ENCODE assay signal across 31 cellular contexts in genomic region chr14:76293923-76294322, GRCh38.
A peak's percentile ranks its signal among the peaks of the same experiment; 100 is the strongest.
DNase-seq lines count a peak whose midpoint lies in the region; ATAC-seq and TF ChIP-seq lines count a peak whose summit lies in the region.
"Had no signal": no experiment of that assay in that cellular context is flagged by ENCODE, and none has a peak within 500 bp of the region (broad histone marks: within the 10 kb centered on the region; RNA-seq: fewer than 3 reads in every experiment).

No MANE protein-coding gene starts in this region.

- H3K4me3 ChIP-seq in body of pancreas (no peak overlapping the region), vagina (no peak overlapping the region)
- H3K4me3 ChIP-seq: GM12878, HAP-1, heart left ventricle, SK-N-MC, upper lobe of left lung had no signal

- peak overlapping the region; percentile 0 to 79 (median 74) for H3K27ac ChIP-seq in body of pancreas
- no peak overlapping the region for H3K27ac ChIP-seq in vagina
- H3K27ac ChIP-seq: heart left ventricle, SK-N-MC, upper lobe of left lung had no signal

- no peaks in the 10 kb centered on the region for H3K27me3 ChIP-seq in body of pancreas
- H3K27me3 ChIP-seq in vagina: no peaks in the 10 kb centered on the region
- H3K27me3 ChIP-seq: upper lobe of left lung had no signal

- no peaks in the 10 kb centered on the region for H3K36me3 ChIP-seq in body of pancreas (replicated peaks in 1 of 2; ENCODE audit: insufficient read depth in 1 of 2, low read depth in 2 of 2)
- no peaks in the 10 kb centered on the region for H3K36me3 ChIP-seq in vagina
- H3K36me3 ChIP-seq: HAP-1, heart left ventricle, upper lobe of left lung had no signal

- peaks cover 19% of the 10 kb centered on the region for H3K4me1 ChIP-seq in body of pancreas
- no peaks in the 10 kb centered on the region for H3K4me1 ChIP-seq in vagina
- H3K4me1 ChIP-seq: HAP-1, heart left ventricle, upper lobe of left lung had no signal

- H3K4me3 Mint-ChIP-seq in nephron: no peak overlapping the region
- H3K4me3 Mint-ChIP-seq in stimulated activated memory B cell treated with anti-CD40 and anti-IgM and Interleukin-4, amounts not matched to agents 10 μg/mL and 1 μg/mL and 100 μg/mL, for 72 hours: no peak overlapping the region
- H3K4me3 Mint-ChIP-seq: activated CD8-positive, alpha-beta T cell treated with anti-CD3 and anti-CD28 coated beads, Interleukin-2, amount 10 ng/mL, durations not matched to agents 7 days and 5 days; activated naive CD8-positive, alpha-beta T cell treated with anti-CD3 and anti-CD28 coated beads, Interleukin-2, amount 50 U/mL, for 24 hours; activated T-cell treated with anti-CD3 and anti-CD28 coated beads, Interleukin-2, amount 50 U/mL, for 24 hours; T-helper 1 cell treated with Interleukin-12 subunit alpha and Interleukin-12 subunit beta and Interleukin-4 antibody, amounts not matched to agents 30 μg/mL and 1 μg/mL, for 36 hours had no signal

- peaks cover 13% of the 10 kb centered on the region for H3K27me3 Mint-ChIP-seq in nephron (ENCODE audit: low read depth)
- H3K27me3 Mint-ChIP-seq in stimulated activated memory B cell treated with anti-CD40 and anti-IgM and Interleukin-4, amounts not matched to agents 10 μg/mL and 1 μg/mL and 100 μg/mL, for 72 hours: peaks cover 6% of the 10 kb centered on the region

- TF ChIP-seq CTCF in body of pancreas (IDR thresholded peaks at IDR 0.05): no peak
- no peak for TF ChIP-seq CTCF in nephron (IDR thresholded peaks at IDR 0.05; ENCODE audit: unreplicated experiment in 3 of 3)
- no peak for TF ChIP-seq CTCF in vagina (IDR thresholded peaks at IDR 0.05)

- ATAC-seq in body of pancreas (peak; percentile 89), HG03457 (IDR thresholded peaks at IDR 0.05; ENCODE audit: unreplicated experiment) (no peak)
- no peak for ATAC-seq in stimulated activated memory B cell treated with anti-CD40 and anti-IgM and Interleukin-4, amounts not matched to agents 10 μg/mL and 1 μg/mL and 100 μg/mL, for 72 hours
- ATAC-seq: activated CD8-positive, alpha-beta T cell treated with anti-CD3 and anti-CD28 coated beads, Interleukin-2, amount 10 ng/mL, durations not matched to agents 7 days and 5 days; activated naive CD8-positive, alpha-beta T cell treated with anti-CD3 and anti-CD28 coated beads, Interleukin-2, amount 50 U/mL, for 24 hours; GM12878; heart left ventricle; left cardiac atrium had no signal

- peak overlapping the region; percentile 33 to 96 (median 64) for H3K27ac Mint-ChIP-seq in nephron
- H3K27ac Mint-ChIP-seq in stimulated activated memory B cell treated with anti-CD40 and anti-IgM and Interleukin-4, amounts not matched to agents 10 μg/mL and 1 μg/mL and 100 μg/mL, for 72 hours: no peak overlapping the region
- H3K27ac Mint-ChIP-seq: activated CD8-positive, alpha-beta T cell treated with anti-CD3 and anti-CD28 coated beads, Interleukin-2, amount 10 ng/mL, durations not matched to agents 7 days and 5 days; activated naive CD8-positive, alpha-beta T cell treated with anti-CD3 and anti-CD28 coated beads, Interleukin-2, amount 50 U/mL, for 24 hours; activated T-cell treated with anti-CD3 and anti-CD28 coated beads, Interleukin-2, amount 50 U/mL, for 24 hours; T-helper 1 cell treated with Interleukin-12 subunit alpha and Interleukin-12 subunit beta and Interleukin-4 antibody, amounts not matched to agents 30 μg/mL and 1 μg/mL, for 36 hours had no signal

- no peak for TF ChIP-seq POLR2A in body of pancreas (IDR thresholded peaks at IDR 0.05)
- TF ChIP-seq POLR2A in vagina (IDR thresholded peaks at IDR 0.05): no peak

- H3K36me3 Mint-ChIP-seq in nephron (ENCODE audit: low read depth): no peaks in the 10 kb centered on the region
- H3K36me3 Mint-ChIP-seq in stimulated activated memory B cell treated with anti-CD40 and anti-IgM and Interleukin-4, amounts not matched to agents 10 μg/mL and 1 μg/mL and 100 μg/mL, for 72 hours: no peaks in the 10 kb centered on the region

- peaks cover 6% of the 10 kb centered on the region for H3K4me1 Mint-ChIP-seq in nephron
- no peaks in the 10 kb centered on the region for H3K4me1 Mint-ChIP-seq in stimulated activated memory B cell treated with anti-CD40 and anti-IgM and Interleukin-4, amounts not matched to agents 10 μg/mL and 1 μg/mL and 100 μg/mL, for 72 hours
- H3K4me1 Mint-ChIP-seq: activated naive CD8-positive, alpha-beta T cell treated with anti-CD3 and anti-CD28 coated beads, Interleukin-2, amount 50 U/mL, for 24 hours had no signal

- H3K9me3 ChIP-seq in body of pancreas: no peaks in the 10 kb centered on the region
- no peaks in the 10 kb centered on the region for H3K9me3 ChIP-seq in vagina
- H3K9me3 ChIP-seq: HAP-1, heart left ventricle, upper lobe of left lung had no signal

- H3K9me3 Mint-ChIP-seq in nephron: peaks cover 3% of the 10 kb centered on the region
- H3K9me3 Mint-ChIP-seq in stimulated activated memory B cell treated with anti-CD40 and anti-IgM and Interleukin-4, amounts not matched to agents 10 μg/mL and 1 μg/mL and 100 μg/mL, for 72 hours: no peaks in the 10 kb centered on the region
- H3K9me3 Mint-ChIP-seq: activated naive CD8-positive, alpha-beta T cell treated with anti-CD3 and anti-CD28 coated beads, Interleukin-2, amount 50 U/mL, for 24 hours; activated T-cell treated with anti-CD3 and anti-CD28 coated beads, Interleukin-2, amount 50 U/mL, for 24 hours; T-helper 1 cell treated with Interleukin-12 subunit alpha and Interleukin-12 subunit beta and Interleukin-4 antibody, amounts not matched to agents 30 μg/mL and 1 μg/mL, for 36 hours had no signal

- 5 to 22% methylated on average over 3 of the region's 3 CpGs for WGBS in body of pancreas, 2 donors

- DNase-seq in body of pancreas (peak; percentile 28 to 67 (median 46)), islet precursor cell (peak; percentile 16), vagina (ENCODE audit: extremely low spot score in 2 of 2) (peak; percentile 25 to 56), NCI-H1436 treated with DMSO at 0.1 percent for 48 hours (lab: John Stamatoyannopoulos, UW) (no peak)
- DNase-seq: activated CD4-positive, alpha-beta T cell treated with anti-CD3 and anti-CD28 coated beads for 1 hour; activated CD8-positive, alpha-beta T cell treated with anti-CD3 and anti-CD28 coated beads, Interleukin-2, amount 10 ng/mL, durations not matched to agents 7 days and 5 days; activated gamma-delta T cell treated with Interleukin-2 at 50 U/mL for 16 hours; activated naive CD8-positive, alpha-beta T cell treated with anti-CD3 and anti-CD28 coated beads, Interleukin-2, amount 50 U/mL, for 24 hours; activated T-cell treated with anti-CD3 and anti-CD28 coated beads, Interleukin-2, amount 50 U/mL, for 24 hours; C1 segment of cervical spinal cord; cerebellar nuclear complex; COR-L47; heart left ventricle; Karpas-422; left cardiac atrium; mesendoderm; NCI-H146; NCI-H2107; NCI-H446; retina; RPMI8226; stimulated activated CD4-positive, alpha-beta T cell treated with anti-CD3 and anti-CD28 coated beads, Interleukin-4, amount 100 ng/mL, for 1 hour; substantia nigra; upper lobe of left lung had no signal

- intact Hi-C loops in body of pancreas (cut with DNase I) (no loop called here), vagina (cut with DNase I) (no loop called here)
